13 cellular contexts compared by ENCODE assay signal in genomic region chr6:90445533-90446108, GRCh38.
DNase-seq lines count a peak whose midpoint lies in the region; ATAC-seq and TF ChIP-seq lines count a peak whose summit lies in the region.
"Had no signal": no experiment of that assay in that cellular context is flagged by ENCODE, and none has a peak within 500 bp of the region (broad histone marks: within the 10 kb centered on the region; RNA-seq: fewer than 3 reads in every experiment).

No MANE protein-coding gene starts in this region.

- H3K27me3 Mint-ChIP-seq in activated T-cell treated with anti-CD3 and anti-CD28 coated beads, Interleukin-2, amount 50 U/mL, for 72 hours (ENCODE audit: low read depth), result no peaks in the 10 kb centered on the region
- no peaks in the 10 kb centered on the region for H3K27me3 Mint-ChIP-seq in activated T-helper 1 cell treated with anti-CD3 and anti-CD28 coated beads, Interleukin-12 subunit alpha, Interleukin-12 subunit beta, Interleukin-2, Interleukin-4 antibody, amounts not matched to agents 30 ng/mL and 10 ng/mL and 1 ng/mL, durations not matched to agents 14 hours and 24 hours and 36 hours (ENCODE audit: insufficient read depth)
- H3K27me3 Mint-ChIP-seq in neural progenitor cell (ENCODE audit: insufficient read depth, low read depth), result peaks cover 2% of the 10 kb centered on the region

- ATAC-seq in activated T-cell treated with anti-CD3 and anti-CD28 coated beads, Interleukin-2, amount 50 U/mL, for 72 hours (replicated peaks in 1 of 2), result peak; percentile 87 to 92
- 0 out of 3 replicates have a peak, but pooled peaks have one; percentile 22 for ATAC-seq in DND-41 (ENCODE audit: insufficient read depth, low read depth)

- H3K4me1 Mint-ChIP-seq in activated T-cell treated with anti-CD3 and anti-CD28 coated beads, Interleukin-2, amount 50 U/mL, for 72 hours (ENCODE audit: low read depth), result peaks cover 66% of the 10 kb centered on the region
- H3K4me1 Mint-ChIP-seq in activated T-helper 1 cell treated with anti-CD3 and anti-CD28 coated beads, Interleukin-12 subunit alpha, Interleukin-12 subunit beta, Interleukin-2, Interleukin-4 antibody, amounts not matched to agents 30 ng/mL and 10 ng/mL and 1 ng/mL, durations not matched to agents 14 hours and 24 hours and 36 hours (ENCODE audit: low read depth), result peaks cover 66% of the 10 kb centered on the region
- peaks cover 72% of the 10 kb centered on the region for H3K4me1 Mint-ChIP-seq in neural progenitor cell

- no peaks in the 10 kb centered on the region for H3K27me3 ChIP-seq in DND-41 (ENCODE audit: insufficient read depth, low read length, poor library complexity)
- H3K27me3 ChIP-seq in neural progenitor cell, result no peaks in the 10 kb centered on the region
- no peaks in the 10 kb centered on the region for H3K27me3 ChIP-seq in ascending aorta
- no peaks in the 10 kb centered on the region for H3K27me3 ChIP-seq in dorsolateral prefrontal cortex

- H4K20me1 ChIP-seq in DND-41 (ENCODE audit: insufficient read depth, low read length), result no peaks in the 10 kb centered on the region
- H4K20me1 ChIP-seq in neural progenitor cell (ENCODE audit: low read depth), result no peaks in the 10 kb centered on the region

- peak overlapping the region; percentile 15 to 44 for H3K4me3 Mint-ChIP-seq in activated T-cell treated with anti-CD3 and anti-CD28 coated beads, Interleukin-2, amount 50 U/mL, for 72 hours
- no peak overlapping the region for H3K4me3 Mint-ChIP-seq in activated T-helper 1 cell treated with anti-CD3 and anti-CD28 coated beads, Interleukin-12 subunit alpha, Interleukin-12 subunit beta, Interleukin-2, Interleukin-4 antibody, amounts not matched to agents 30 ng/mL and 10 ng/mL and 1 ng/mL, durations not matched to agents 14 hours and 24 hours and 36 hours
- no peak overlapping the region for H3K4me3 Mint-ChIP-seq in neural progenitor cell
- H3K4me3 Mint-ChIP-seq: CD8-positive, alpha-beta memory T cell had no signal

- DNase-seq in activated T-cell treated with anti-CD3 and anti-CD28 coated beads, Interleukin-2, amount 50 U/mL, for 72 hours, result peak in 1 of 2 donors; percentile 40
- DNase-seq in activated T-cell treated with anti-CD3 and anti-CD28 coated beads, Interleukin-2, amount 50 U/mL, for 1 hour, result no peak
- DNase-seq in DND-41 (no peak), neural progenitor cell (ENCODE audit: low spot score) (no peak), ascending aorta (ENCODE audit: low spot score in 2 of 2) (no peak), dorsolateral prefrontal cortex (no peak)
- DNase-seq in activated T-helper 1 cell treated with anti-CD3 and anti-CD28 coated beads, Interleukin-12 subunit alpha, Interleukin-12 subunit beta, Interleukin-2, Interleukin-4 antibody, amounts not matched to agents 30 ng/mL and 10 ng/mL and 1 ng/mL, durations not matched to agents 14 hours and 24 hours and 36 hours (ENCODE audit: low spot score), result no peak
- DNase-seq: CD8-positive, alpha-beta memory T cell; Kasumi-1; NCI-H1417; NCI-H774; PC-9 had no signal

- H2AFZ ChIP-seq in DND-41 (ENCODE audit: low read depth, low read length) (no peak overlapping the region), neural progenitor cell (replicated peaks) (no peak overlapping the region)
- H2AFZ ChIP-seq: PC-9 had no signal

- H3K4me3 ChIP-seq in DND-41 (ENCODE audit: low read depth in 1 of 2, low read length in 2 of 2) (no peak overlapping the region), neural progenitor cell (no peak overlapping the region), ascending aorta (no peak overlapping the region), dorsolateral prefrontal cortex (no peak overlapping the region)
- H3K4me3 ChIP-seq: HAP-1, PC-9 had no signal

- TF ChIP-seq CTCF in DND-41 (IDR thresholded peaks at IDR 0.05; ENCODE audit: borderline replicate concordance, extremely low read depth, low read length, poor library complexity, severe bottlenecking) (no peak), neural progenitor cell (IDR thresholded peaks at IDR 0.05) (no peak), ascending aorta (IDR thresholded peaks at IDR 0.05) (no peak), dorsolateral prefrontal cortex (IDR thresholded peaks at IDR 0.05 in 54 of 56, conservative IDR thresholded peaks at IDR 0.05 in 2 of 56; ENCODE audit: low read depth in 1 of 56, partially characterized antibody in 56 of 56) (no peak)

- no peaks in the 10 kb centered on the region for H3K79me2 ChIP-seq in DND-41 (ENCODE audit: insufficient read depth, low read length)
- H3K79me2 ChIP-seq in neural progenitor cell (ENCODE audit: low read depth), result no peaks in the 10 kb centered on the region

- peaks cover 2 to 4% of the 10 kb centered on the region in 2 donors for H3K9me3 Mint-ChIP-seq in activated T-cell treated with anti-CD3 and anti-CD28 coated beads, Interleukin-2, amount 50 U/mL, for 72 hours
- peaks cover 4% of the 10 kb centered on the region for H3K9me3 Mint-ChIP-seq in activated T-helper 1 cell treated with anti-CD3 and anti-CD28 coated beads, Interleukin-12 subunit alpha, Interleukin-12 subunit beta, Interleukin-2, Interleukin-4 antibody, amounts not matched to agents 30 ng/mL and 10 ng/mL and 1 ng/mL, durations not matched to agents 14 hours and 24 hours and 36 hours
- H3K9me3 Mint-ChIP-seq in neural progenitor cell, result no peaks in the 10 kb centered on the region
- H3K9me3 Mint-ChIP-seq: CD8-positive, alpha-beta memory T cell had no signal

- H3F3A ChIP-seq in neural progenitor cell (ENCODE audit: low read depth), result peaks cover 44% of the 10 kb centered on the region

- intact Hi-C loops in activated T-helper 1 cell treated with anti-CD3 and anti-CD28 coated beads, Interleukin-12 subunit alpha, Interleukin-12 subunit beta, Interleukin-2, Interleukin-4 antibody, amounts not matched to agents 30 ng/mL and 10 ng/mL and 1 ng/mL, durations not matched to agents 14 hours and 24 hours and 36 hours (cut with micrococcal nuclease), result loop anchor here (1.0 kb wide), 12 partner anchors 13 to 364 kb away; partner anchors contain the start of gene BACH2
- intact Hi-C loops in ascending aorta (cut with DNase I), result no loop called here
- intact Hi-C loops in dorsolateral prefrontal cortex (cut with DNase I), result loop anchor here in 1 of 2 donors (2.0 kb wide), 1 partner anchor 51 kb away; no protein-coding TSS in a partner anchor

- peak overlapping the region; percentile 79 for H3K27ac Mint-ChIP-seq in activated T-cell treated with anti-CD3 and anti-CD28 coated beads, Interleukin-2, amount 50 U/mL, for 72 hours
- peak overlapping the region; percentile 88 for H3K27ac Mint-ChIP-seq in activated T-helper 1 cell treated with anti-CD3 and anti-CD28 coated beads, Interleukin-12 subunit alpha, Interleukin-12 subunit beta, Interleukin-2, Interleukin-4 antibody, amounts not matched to agents 30 ng/mL and 10 ng/mL and 1 ng/mL, durations not matched to agents 14 hours and 24 hours and 36 hours
- H3K27ac Mint-ChIP-seq in neural progenitor cell, result peak overlapping the region; percentile 64

- no peaks in the 10 kb centered on the region for H3K9me3 ChIP-seq in DND-41 (ENCODE audit: insufficient read depth, low read length, severe bottlenecking)
- H3K9me3 ChIP-seq in neural progenitor cell (ENCODE audit: low read depth), result no peaks in the 10 kb centered on the region
- no peaks in the 10 kb centered on the region for H3K9me3 ChIP-seq in ascending aorta
- H3K9me3 ChIP-seq: HAP-1 had no signal

- peaks cover 6% of the 10 kb centered on the region; the same call in 1 of the 2 replicates for H3K4me1 ChIP-seq in DND-41 (ENCODE audit: insufficient read depth, low read length)
- H3K4me1 ChIP-seq in neural progenitor cell, result peaks cover 77% of the 10 kb centered on the region
- H3K4me1 ChIP-seq in ascending aorta, result peaks cover 0 to 4% of the 10 kb centered on the region in 2 donors

- H3K4me2 ChIP-seq in DND-41 (ENCODE audit: insufficient read depth, low read length) (no peak overlapping the region), neural progenitor cell (no peak overlapping the region)
- H3K4me2 ChIP-seq: PC-9 had no signal

- no peaks in the 10 kb centered on the region for H3K36me3 ChIP-seq in DND-41 (ENCODE audit: insufficient read depth, low read length)
- no peaks in the 10 kb centered on the region for H3K36me3 ChIP-seq in neural progenitor cell
- no peaks in the 10 kb centered on the region for H3K36me3 ChIP-seq in ascending aorta
- H3K36me3 ChIP-seq: HAP-1 had no signal

- H3K9ac ChIP-seq in DND-41 (ENCODE audit: low read depth, low read length), result no peak overlapping the region
- no peak overlapping the region for H3K9ac ChIP-seq in neural progenitor cell

- H3K36me3 Mint-ChIP-seq in activated T-cell treated with anti-CD3 and anti-CD28 coated beads, Interleukin-2, amount 50 U/mL, for 72 hours (ENCODE audit: insufficient read depth in 2 of 2), result peaks cover 0 to 2% of the 10 kb centered on the region in 2 donors
- H3K36me3 Mint-ChIP-seq in activated T-helper 1 cell treated with anti-CD3 and anti-CD28 coated beads, Interleukin-12 subunit alpha, Interleukin-12 subunit beta, Interleukin-2, Interleukin-4 antibody, amounts not matched to agents 30 ng/mL and 10 ng/mL and 1 ng/mL, durations not matched to agents 14 hours and 24 hours and 36 hours (ENCODE audit: low read depth), result peaks cover 8% of the 10 kb centered on the region
- peaks cover 2% of the 10 kb centered on the region for H3K36me3 Mint-ChIP-seq in neural progenitor cell
- H3K36me3 Mint-ChIP-seq: CD8-positive, alpha-beta memory T cell had no signal

- no peak overlapping the region for H3K27ac ChIP-seq in DND-41 (ENCODE audit: low read length)
- H3K27ac ChIP-seq in neural progenitor cell, result no peak overlapping the region
- no peak overlapping the region for H3K27ac ChIP-seq in ascending aorta
- H3K27ac ChIP-seq in dorsolateral prefrontal cortex, result no peak overlapping the region
- H3K27ac ChIP-seq: PC-9 had no signal

Comparison
In these comparisons a context has a peak if more than half of its experiments do, and no peak if none do; other contexts are left out.
1. H3K4me3 Mint-ChIP-seq: peak in activated T-cell treated with anti-CD3 and anti-CD28 coated beads, Interleukin-2, amount 50 U/mL, for 72 hours (2 of 2); none in activated T-helper 1 cell treated with anti-CD3 and anti-CD28 coated beads, Interleukin-12 subunit alpha, Interleukin-12 subunit beta, Interleukin-2, Interleukin-4 antibody, amounts not matched to agents 30 ng/mL and 10 ng/mL and 1 ng/mL, durations not matched to agents 14 hours and 24 hours and 36 hours (single experiment) and neural progenitor cell (single experiment).
2. Peak in every context shown above with its lines, with median percentiles within 50 percentile points of each other: H3K27ac Mint-ChIP-seq.